Comparison of ENCODE assay signal across 24 cellular contexts in the genomic region with DNA sequence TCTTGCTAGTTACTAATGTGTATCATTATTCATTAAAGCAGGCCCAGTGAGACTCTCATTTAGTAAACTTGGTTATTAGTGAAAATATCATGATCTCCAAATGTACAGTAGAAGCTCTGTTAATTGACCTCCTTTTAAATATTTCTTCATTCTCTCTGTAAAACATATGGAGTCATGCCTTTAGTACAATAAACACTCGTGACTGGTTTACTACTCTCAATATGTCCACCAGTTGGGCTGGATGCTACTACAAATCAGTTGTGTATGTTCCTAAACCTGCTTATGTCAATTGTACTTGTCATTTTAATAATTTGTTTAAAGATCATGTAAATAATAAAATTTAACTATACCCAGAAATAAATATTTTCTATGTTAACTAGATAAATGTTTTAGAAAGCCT.
"Had no signal": no experiment of that assay in that cellular context is flagged by ENCODE, and none has a peak within 500 bp of the region (broad histone marks: within the 10 kb centered on the region; RNA-seq: fewer than 3 reads in every experiment).

No MANE protein-coding gene starts in this region.

- H3K4me2 ChIP-seq: KMS-11 had no signal

- H3K4me3 Mint-ChIP-seq: IgD-negative memory B cell had no signal

- H3K4me1 Mint-ChIP-seq: IgD-negative memory B cell had no signal

- H3K4me3 ChIP-seq: K562, SJCRH30 had no signal

- DNase-seq: Kasumi-1, MM.1S, NCI-H1092 treated with DMSO at 0.1 percent for 48 hours, NCI-H1436, NCI-H187, NCI-H2029, NCI-H2081 treated with DMSO at 0.1 percent for 48 hours, NCI-H2171, NCI-H226, NCI-H446, NCI-H510A, NCI-H524 treated with DMSO at 0.1 percent for 48 hours, NCI-H69, NCI-H774, PC-3, SHP77 treated with DMSO at 0.1 percent for 48 hours, SJCRH30 had no signal

- H3K27me3 ChIP-seq: SJCRH30 had no signal

- H3K9ac ChIP-seq: KMS-11 had no signal

- H3K36me3 Mint-ChIP-seq: IgD-negative memory B cell had no signal

- ATAC-seq: HepG2, K562, Panc1, PC-3, Right ventricle myocardium inferior, SK-N-SH treated with all-trans-retinoic acid at 6 μM for 48 hours had no signal

- H3K27ac ChIP-seq: KMS-11, SJCRH30 had no signal

- H3K4me1 ChIP-seq: SJCRH30 had no signal

- H3K36me3 ChIP-seq: SJCRH30 had no signal

- H3K27ac Mint-ChIP-seq: IgD-negative memory B cell had no signal
